ENCODE assay signal across 7 cellular contexts in genomic region chr2:186164325-186164724, GRCh38.
"Had no signal": no experiment of that assay in that cellular context is flagged by ENCODE, and none has a peak within 500 bp of the region (broad histone marks: within the 10 kb centered on the region; RNA-seq: fewer than 3 reads in every experiment).

No MANE protein-coding gene starts in this region.

- DNase-seq: IMR-90, KBM-7, KG1 had no signal

- FAIRE-seq: HTR-8/SVneo, K562 had no signal

- H3K27ac ChIP-seq: HL-60 had no signal

- ATAC-seq: K562 had no signal

- H3K27me3 Mint-ChIP-seq: IgD-negative memory B cell had no signal

- H3K4me1 Mint-ChIP-seq: IgD-negative memory B cell had no signal

- H3K4me3 ChIP-seq: K562 had no signal

- H3K4me3 Mint-ChIP-seq: IgD-negative memory B cell had no signal
